In the genomic region with DNA sequence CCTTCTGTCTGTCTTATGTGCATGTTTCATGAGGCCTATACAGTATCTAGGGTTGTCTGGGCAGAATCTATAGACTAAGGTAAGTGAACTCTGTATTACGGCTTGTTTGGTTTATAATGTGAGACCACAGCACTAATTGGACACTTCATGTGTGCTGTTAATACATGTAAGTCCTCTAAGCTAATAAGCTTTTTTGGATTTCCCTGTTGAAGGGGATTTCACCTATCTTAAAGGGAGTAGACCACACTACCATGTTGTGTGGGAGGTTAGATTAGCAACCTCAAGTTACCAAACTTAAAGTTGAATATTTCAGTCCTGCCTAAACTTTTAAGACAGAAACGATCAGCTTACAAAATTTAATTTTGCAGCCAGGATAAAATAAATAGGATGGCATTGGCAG, we compare ENCODE assay signal across 20 cellular contexts.
"Had no signal": no experiment of that assay in that cellular context is flagged by ENCODE, and none has a peak within 500 bp of the region (broad histone marks: within the 10 kb centered on the region; RNA-seq: fewer than 3 reads in every experiment).

No MANE protein-coding gene starts in this region.

- DNase-seq: activated CD4-positive, alpha-beta memory T cell treated with anti-CD3 and anti-CD28 coated beads, Interleukin-2, amount 10 ng/mL, durations not matched to agents 7 days and 5 days; activated CD4-positive, alpha-beta T cell treated with anti-CD3 and anti-CD28 coated beads for 4 hours; activated CD8-positive, alpha-beta memory T cell treated with anti-CD3 and anti-CD28 coated beads, Interleukin-2, amount 10 ng/mL, durations not matched to agents 7 days and 5 days; activated naive CD4-positive, alpha-beta T cell treated with Interleukin-2 at 50 U/mL for 16 hours; activated naive CD8-positive, alpha-beta T cell treated with anti-CD3 and anti-CD28 coated beads, Interleukin-2, amount 10 ng/mL, durations not matched to agents 7 days and 5 days; activated T-cell treated with anti-CD3 and anti-CD28 coated beads, Interleukin-2, amount 50 U/mL, for 1 hour; amygdala; effector memory CD4-positive, alpha-beta T cell; esophagus squamous epithelium; heart right ventricle; left ventricle myocardium superior; nephron progenitor cell; occipital lobe; posterior cingulate gyrus; sigmoid colon; stimulated activated CD4-positive, alpha-beta T cell treated with anti-CD3 and anti-CD28 coated beads, Interleukin-4, amount 100 ng/mL, for 24 hours had no signal

- H3K4me3 Mint-ChIP-seq: activated CD4-positive, alpha-beta memory T cell treated with anti-CD3 and anti-CD28 coated beads, Interleukin-2, amount 10 ng/mL, durations not matched to agents 7 days and 5 days; activated CD8-positive, alpha-beta memory T cell treated with anti-CD3 and anti-CD28 coated beads, Interleukin-2, amount 10 ng/mL, durations not matched to agents 7 days and 5 days; activated naive CD8-positive, alpha-beta T cell treated with anti-CD3 and anti-CD28 coated beads, Interleukin-2, amount 10 ng/mL, durations not matched to agents 7 days and 5 days; dendritic cell treated with granulocyte-macrophage colony-stimulating factor and Interleukin-4, amounts not matched to agents 40 ng/mL and 50 ng/mL, for 4 days; nephron progenitor cell; stimulated activated memory B cell treated with anti-CD40 and anti-IgM and Interleukin-4, amounts not matched to agents 10 μg/mL and 1 μg/mL and 100 μg/mL, for 72 hours; WTC11 had no signal

- H3K36me3 Mint-ChIP-seq: activated CD8-positive, alpha-beta memory T cell treated with anti-CD3 and anti-CD28 coated beads, Interleukin-2, amount 10 ng/mL, durations not matched to agents 7 days and 5 days; activated naive CD8-positive, alpha-beta T cell treated with anti-CD3 and anti-CD28 coated beads, Interleukin-2, amount 10 ng/mL, durations not matched to agents 7 days and 5 days; stimulated activated memory B cell treated with anti-CD40 and anti-IgM and Interleukin-4, amounts not matched to agents 10 μg/mL and 1 μg/mL and 100 μg/mL, for 72 hours; WTC11 had no signal

- H3K27ac Mint-ChIP-seq: activated CD4-positive, alpha-beta memory T cell treated with anti-CD3 and anti-CD28 coated beads, Interleukin-2, amount 10 ng/mL, durations not matched to agents 7 days and 5 days; activated CD8-positive, alpha-beta memory T cell treated with anti-CD3 and anti-CD28 coated beads, Interleukin-2, amount 10 ng/mL, durations not matched to agents 7 days and 5 days; activated naive CD8-positive, alpha-beta T cell treated with anti-CD3 and anti-CD28 coated beads, Interleukin-2, amount 10 ng/mL, durations not matched to agents 7 days and 5 days; activated T-helper 2 cell treated with anti-CD3 and anti-CD28 coated beads, Interferon-gamma antibody, Interleukin-2, Interleukin-4, amounts not matched to agents 10 μg/mL and 5 μg/mL and 100 μg/mL, durations not matched to agents 14 hours and 24 hours and 36 hours; dendritic cell treated with granulocyte-macrophage colony-stimulating factor and Interleukin-4, amounts not matched to agents 40 ng/mL and 50 ng/mL, for 4 days; nephron progenitor cell; stimulated activated memory B cell treated with anti-CD40 and anti-IgM and Interleukin-4, amounts not matched to agents 10 μg/mL and 1 μg/mL and 100 μg/mL, for 72 hours; WTC11 had no signal

- ATAC-seq: activated CD8-positive, alpha-beta memory T cell treated with anti-CD3 and anti-CD28 coated beads, Interleukin-2, amount 10 ng/mL, durations not matched to agents 7 days and 5 days; heart right ventricle; left ventricle myocardium superior; stimulated activated memory B cell treated with anti-CD40 and anti-IgM and Interleukin-4, amounts not matched to agents 10 μg/mL and 1 μg/mL and 100 μg/mL, for 72 hours; WTC11 had no signal

- H3K27me3 Mint-ChIP-seq: activated CD4-positive, alpha-beta memory T cell treated with anti-CD3 and anti-CD28 coated beads, Interleukin-2, amount 10 ng/mL, durations not matched to agents 7 days and 5 days; activated CD8-positive, alpha-beta memory T cell treated with anti-CD3 and anti-CD28 coated beads, Interleukin-2, amount 10 ng/mL, durations not matched to agents 7 days and 5 days; activated naive CD8-positive, alpha-beta T cell treated with anti-CD3 and anti-CD28 coated beads, Interleukin-2, amount 10 ng/mL, durations not matched to agents 7 days and 5 days; dendritic cell treated with granulocyte-macrophage colony-stimulating factor and Interleukin-4, amounts not matched to agents 40 ng/mL and 50 ng/mL, for 4 days; stimulated activated memory B cell treated with anti-CD40 and anti-IgM and Interleukin-4, amounts not matched to agents 10 μg/mL and 1 μg/mL and 100 μg/mL, for 72 hours had no signal

- H3K4me1 Mint-ChIP-seq: activated CD4-positive, alpha-beta memory T cell treated with anti-CD3 and anti-CD28 coated beads, Interleukin-2, amount 10 ng/mL, durations not matched to agents 7 days and 5 days; activated CD8-positive, alpha-beta memory T cell treated with anti-CD3 and anti-CD28 coated beads, Interleukin-2, amount 10 ng/mL, durations not matched to agents 7 days and 5 days; activated naive CD8-positive, alpha-beta T cell treated with anti-CD3 and anti-CD28 coated beads, Interleukin-2, amount 10 ng/mL, durations not matched to agents 7 days and 5 days; nephron progenitor cell; stimulated activated memory B cell treated with anti-CD40 and anti-IgM and Interleukin-4, amounts not matched to agents 10 μg/mL and 1 μg/mL and 100 μg/mL, for 72 hours had no signal

- H3K9me3 Mint-ChIP-seq: activated CD4-positive, alpha-beta memory T cell treated with anti-CD3 and anti-CD28 coated beads, Interleukin-2, amount 10 ng/mL, durations not matched to agents 7 days and 5 days; activated naive CD8-positive, alpha-beta T cell treated with anti-CD3 and anti-CD28 coated beads, Interleukin-2, amount 10 ng/mL, durations not matched to agents 7 days and 5 days; activated T-helper 2 cell treated with anti-CD3 and anti-CD28 coated beads, Interferon-gamma antibody, Interleukin-2, Interleukin-4, amounts not matched to agents 10 μg/mL and 5 μg/mL and 100 μg/mL, durations not matched to agents 14 hours and 24 hours and 36 hours; dendritic cell treated with granulocyte-macrophage colony-stimulating factor and Interleukin-4, amounts not matched to agents 40 ng/mL and 50 ng/mL, for 4 days; nephron progenitor cell; stimulated activated memory B cell treated with anti-CD40 and anti-IgM and Interleukin-4, amounts not matched to agents 10 μg/mL and 1 μg/mL and 100 μg/mL, for 72 hours; WTC11 had no signal
